Comparison of ENCODE assay signal across 22 cellular contexts in the genomic region with DNA sequence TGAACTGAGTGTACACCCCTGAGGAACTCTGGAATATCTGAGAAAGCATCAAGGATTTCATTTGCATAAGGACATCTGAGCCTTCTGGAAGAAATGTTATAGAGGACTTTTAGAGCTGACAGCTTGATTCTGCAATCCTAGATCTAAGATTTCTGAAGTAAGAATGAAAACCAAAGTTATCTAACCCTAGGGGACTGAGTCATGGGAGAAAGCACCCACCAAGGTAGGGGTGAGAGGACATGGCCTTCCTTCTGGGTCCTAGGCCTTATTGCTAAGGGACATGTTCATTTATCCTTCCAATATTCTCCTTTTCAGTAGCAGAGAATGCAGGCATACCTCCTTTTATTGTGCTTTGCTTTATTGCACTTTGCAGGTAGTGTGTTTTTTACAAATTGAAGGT.
DNase-seq lines count a peak whose midpoint lies in the region; ATAC-seq lines count a peak whose summit lies in the region.
"Had no signal": no experiment of that assay in that cellular context is flagged by ENCODE, and none has a peak within 500 bp of the region (broad histone marks: within the 10 kb centered on the region; RNA-seq: fewer than 3 reads in every experiment).

No MANE protein-coding gene starts in this region.

- ATAC-seq in activated T-cell treated with anti-CD3 and anti-CD28 coated beads, Interleukin-2, amount 50 U/mL, for 72 hours (replicated peaks in 1 of 2), result peak; percentile 62
- ATAC-seq in natural killer cell treated with Interleukin-12 subunit alpha and Interleukin-12 subunit beta and Interleukin-15 and Interleukin-18, amount 100 ng/mL, for 72 hours, result no peak
- ATAC-seq: pancreas had no signal

- peak overlapping the region; percentile 51 to 84 for H3K4me3 Mint-ChIP-seq in activated T-cell treated with anti-CD3 and anti-CD28 coated beads, Interleukin-2, amount 50 U/mL, for 72 hours
- peak overlapping the region; percentile 11 for H3K4me3 Mint-ChIP-seq in activated naive CD8-positive, alpha-beta T cell treated with anti-CD3 and anti-CD28 coated beads for 36 hours
- H3K4me3 Mint-ChIP-seq in natural killer cell treated with Interleukin-12 subunit alpha and Interleukin-12 subunit beta and Interleukin-15 and Interleukin-18, amount 100 ng/mL, for 72 hours, result peak overlapping the region; percentile 12
- H3K4me3 Mint-ChIP-seq: mesothelial cell of epicardium, nephron progenitor cell had no signal

- no peak overlapping the region for H3K27ac Mint-ChIP-seq in activated T-cell treated with anti-CD3 and anti-CD28 coated beads, Interleukin-2, amount 50 U/mL, for 72 hours
- peak overlapping the region; percentile 81 for H3K27ac Mint-ChIP-seq in activated naive CD8-positive, alpha-beta T cell treated with anti-CD3 and anti-CD28 coated beads for 36 hours
- peak overlapping the region in 1 of 2 donors; percentile 53 for H3K27ac Mint-ChIP-seq in natural killer cell treated with Interleukin-12 subunit alpha and Interleukin-12 subunit beta and Interleukin-15 and Interleukin-18, amount 100 ng/mL, for 72 hours
- H3K27ac Mint-ChIP-seq: mesothelial cell of epicardium, nephron progenitor cell had no signal

- H3K9me3 Mint-ChIP-seq in activated T-cell treated with anti-CD3 and anti-CD28 coated beads, Interleukin-2, amount 50 U/mL, for 72 hours, result no peaks in the 10 kb centered on the region
- no peaks in the 10 kb centered on the region for H3K9me3 Mint-ChIP-seq in activated naive CD8-positive, alpha-beta T cell treated with anti-CD3 and anti-CD28 coated beads for 36 hours
- no peaks in the 10 kb centered on the region for H3K9me3 Mint-ChIP-seq in natural killer cell treated with Interleukin-12 subunit alpha and Interleukin-12 subunit beta and Interleukin-15 and Interleukin-18, amount 100 ng/mL, for 72 hours
- H3K9me3 Mint-ChIP-seq: mesothelial cell of epicardium, nephron progenitor cell had no signal

- no peaks in the 10 kb centered on the region for H3K36me3 Mint-ChIP-seq in activated T-cell treated with anti-CD3 and anti-CD28 coated beads, Interleukin-2, amount 50 U/mL, for 72 hours (ENCODE audit: insufficient read depth in 2 of 2)
- H3K36me3 Mint-ChIP-seq in activated naive CD8-positive, alpha-beta T cell treated with anti-CD3 and anti-CD28 coated beads for 36 hours, result no peaks in the 10 kb centered on the region
- H3K36me3 Mint-ChIP-seq in natural killer cell treated with Interleukin-12 subunit alpha and Interleukin-12 subunit beta and Interleukin-15 and Interleukin-18, amount 100 ng/mL, for 72 hours, result no peaks in the 10 kb centered on the region
- H3K36me3 Mint-ChIP-seq: IgD-negative memory B cell, mesothelial cell of epicardium had no signal

- no peaks in the 10 kb centered on the region for H3K27me3 Mint-ChIP-seq in activated T-cell treated with anti-CD3 and anti-CD28 coated beads, Interleukin-2, amount 50 U/mL, for 72 hours (ENCODE audit: low read depth)
- H3K27me3 Mint-ChIP-seq in activated naive CD8-positive, alpha-beta T cell treated with anti-CD3 and anti-CD28 coated beads for 36 hours, result no peaks in the 10 kb centered on the region
- peaks cover 5 to 6% of the 10 kb centered on the region in 2 donors for H3K27me3 Mint-ChIP-seq in natural killer cell treated with Interleukin-12 subunit alpha and Interleukin-12 subunit beta and Interleukin-15 and Interleukin-18, amount 100 ng/mL, for 72 hours
- H3K27me3 Mint-ChIP-seq: IgD-negative memory B cell had no signal

- peaks cover 40% of the 10 kb centered on the region for H3K4me1 Mint-ChIP-seq in activated T-cell treated with anti-CD3 and anti-CD28 coated beads, Interleukin-2, amount 50 U/mL, for 72 hours (ENCODE audit: low read depth)
- peaks cover 25% of the 10 kb centered on the region for H3K4me1 Mint-ChIP-seq in activated naive CD8-positive, alpha-beta T cell treated with anti-CD3 and anti-CD28 coated beads for 36 hours
- peaks cover 13 to 19% of the 10 kb centered on the region in 2 donors for H3K4me1 Mint-ChIP-seq in natural killer cell treated with Interleukin-12 subunit alpha and Interleukin-12 subunit beta and Interleukin-15 and Interleukin-18, amount 100 ng/mL, for 72 hours (ENCODE audit: low read depth in 2 of 2)

- DNase-seq in activated T-cell treated with anti-CD3 and anti-CD28 coated beads, Interleukin-2, amount 50 U/mL, for 72 hours, result peak in 1 of 2 donors; percentile 3
- no peak for DNase-seq in activated T-cell treated with anti-CD3 and anti-CD28 coated beads, Interleukin-2, amount 50 U/mL, for 1 hour
- DNase-seq in LHCN-M2 (ENCODE audit: low read depth) (peak; percentile 7), DMS53 treated with DMSO at 0.1 percent for 48 hours (lab: John Stamatoyannopoulos, UW; ENCODE audit: unreplicated experiment) (no peak), hippocampal formation (lab: John Stamatoyannopoulos, UW) (no peak), C1 segment of cervical spinal cord (lab: John Stamatoyannopoulos, UW) (no peak)
- DNase-seq in activated naive CD8-positive, alpha-beta T cell treated with anti-CD3 and anti-CD28 coated beads for 36 hours, result no peak
- no peak for DNase-seq in natural killer cell treated with Interleukin-12 subunit alpha and Interleukin-12 subunit beta and Interleukin-15 and Interleukin-18, amount 100 ng/mL, for 72 hours (ENCODE audit: low spot score)
- DNase-seq: activated effector memory CD4-positive, alpha-beta T cell treated with anti-CD3 and anti-CD28 coated beads, Interleukin-2, amount 50 U/mL, for 16 hours; amniotic stem cell; EL; HCEC 1CT; islet precursor cell; left ventricle myocardium superior; NCI-H1417 treated with DMSO at 0.1 percent for 48 hours; NCI-H2107; nephron progenitor cell; RPMI8226; stimulated activated CD4-positive, alpha-beta T cell treated with anti-CD3 and anti-CD28 coated beads, Interleukin-2, amount 100 ng/mL, for 24 hours had no signal

Comparison
In these comparisons a context has a peak if more than half of its experiments do, and no peak if none do; other contexts are left out.
1. ATAC-seq: peak in activated T-cell treated with anti-CD3 and anti-CD28 coated beads, Interleukin-2, amount 50 U/mL, for 72 hours (2 of 2); none in natural killer cell treated with Interleukin-12 subunit alpha and Interleukin-12 subunit beta and Interleukin-15 and Interleukin-18, amount 100 ng/mL, for 72 hours (0 of 2).
2. H3K4me3 Mint-ChIP-seq: peak in every context shown above with its lines; median percentile 68 in activated T-cell treated with anti-CD3 and anti-CD28 coated beads, Interleukin-2, amount 50 U/mL, for 72 hours; 12 in natural killer cell treated with Interleukin-12 subunit alpha and Interleukin-12 subunit beta and Interleukin-15 and Interleukin-18, amount 100 ng/mL, for 72 hours; 11 in activated naive CD8-positive, alpha-beta T cell treated with anti-CD3 and anti-CD28 coated beads for 36 hours.